In genomic region chr7:28748346-28748745, GRCh38 we compare ENCODE assay signal across 24 cellular contexts.
"Had no signal": no experiment of that assay in that cellular context is flagged by ENCODE, and none has a peak within 500 bp of the region (broad histone marks: within the 10 kb centered on the region; RNA-seq: fewer than 3 reads in every experiment).

No MANE protein-coding gene starts in this region.

- H3K27me3 Mint-ChIP-seq: activated T-helper 17 cell treated with anti-CD3 and anti-CD28 coated beads, Interleukin-2, amount 50 U/mL, for 72 hours; naive thymus-derived CD8-positive, alpha-beta T cell had no signal

- DNase-seq: activated CD4-positive, alpha-beta T cell treated with anti-CD3 and anti-CD28 coated beads for 36 hours; activated CD4-positive, alpha-beta T cell treated with anti-CD3 and anti-CD28 coated beads, Interleukin-2, amount 50 U/mL, for 4 hours; activated CD8-positive, alpha-beta memory T cell treated with anti-CD3 and anti-CD28 coated beads for 24 hours; activated CD8-positive, alpha-beta memory T cell treated with anti-CD3 and anti-CD28 coated beads, Interleukin-2, amount 50 U/mL, for 4 hours; activated T-cell treated with anti-CD3 and anti-CD28 coated beads, Interleukin-2, amount 50 U/mL, for 24 hours; kidney; lower lobe of right lung; naive thymus-derived CD8-positive, alpha-beta T cell; retina; spleen; stimulated activated CD4-positive, alpha-beta T cell treated with anti-CD3 and anti-CD28 coated beads, Interleukin-4, amount 100 ng/mL, for 24 hours; stimulated activated naive CD8-positive, alpha-beta T cell treated with anti-CD3 and anti-CD28 coated beads, Interleukin-15, Interleukin-2, amounts not matched to agents 100 U/mL and 50 U/mL, for 24 hours; T-helper 9 cell; transverse colon; uterus had no signal

- ATAC-seq: activated CD4-positive, alpha-beta T cell treated with anti-CD3 and anti-CD28 coated beads for 36 hours; activated naive CD4-positive, alpha-beta T cell treated with anti-CD3 and anti-CD28 coated beads, Interleukin-2, amount 50 U/mL, for 72 hours; activated T-helper 17 cell treated with anti-CD3 and anti-CD28 coated beads, Interleukin-2, amount 50 U/mL, for 72 hours; left lobe of liver; naive thymus-derived CD8-positive, alpha-beta T cell had no signal

- H3K4me3 ChIP-seq: ascending aorta, breast epithelium, coronary artery, lower lobe of right lung, spleen, transverse colon, uterus had no signal

- H3K27me3 ChIP-seq: ascending aorta, breast epithelium, spleen, transverse colon, uterus had no signal

- H3K9me3 ChIP-seq: ascending aorta, breast epithelium, lower lobe of right lung, spleen, transverse colon, uterus had no signal

- H3K4me1 Mint-ChIP-seq: activated CD4-positive, alpha-beta T cell treated with anti-CD3 and anti-CD28 coated beads for 36 hours; activated T-helper 17 cell treated with anti-CD3 and anti-CD28 coated beads, Interleukin-2, amount 50 U/mL, for 72 hours had no signal

- H3K4me3 Mint-ChIP-seq: activated CD4-positive, alpha-beta T cell treated with anti-CD3 and anti-CD28 coated beads for 36 hours; activated T-cell treated with anti-CD3 and anti-CD28 coated beads, Interleukin-2, amount 50 U/mL, for 24 hours; activated T-helper 17 cell treated with anti-CD3 and anti-CD28 coated beads, Interleukin-2, amount 50 U/mL, for 72 hours; naive thymus-derived CD8-positive, alpha-beta T cell; WTC11 had no signal

- H3K27ac Mint-ChIP-seq: activated CD4-positive, alpha-beta T cell treated with anti-CD3 and anti-CD28 coated beads for 36 hours; activated naive CD4-positive, alpha-beta T cell treated with anti-CD3 and anti-CD28 coated beads, Interleukin-2, amount 50 U/mL, for 72 hours; activated T-cell treated with anti-CD3 and anti-CD28 coated beads, Interleukin-2, amount 50 U/mL, for 24 hours; activated T-helper 17 cell treated with anti-CD3 and anti-CD28 coated beads, Interleukin-2, amount 50 U/mL, for 72 hours; progenitor cell of endocrine pancreas; WTC11 had no signal

- H3K27ac ChIP-seq: ascending aorta, breast epithelium, coronary artery, epithelial cell of prostate, lower lobe of right lung, spleen, transverse colon, uterus had no signal

- H3K36me3 ChIP-seq: ascending aorta, breast epithelium, lower lobe of right lung, spleen, transverse colon, uterus had no signal

- H3K36me3 Mint-ChIP-seq: activated naive CD4-positive, alpha-beta T cell treated with anti-CD3 and anti-CD28 coated beads, Interleukin-2, amount 50 U/mL, for 72 hours; naive thymus-derived CD8-positive, alpha-beta T cell; WTC11 had no signal

- H3K9me3 Mint-ChIP-seq: activated naive CD4-positive, alpha-beta T cell treated with anti-CD3 and anti-CD28 coated beads, Interleukin-2, amount 50 U/mL, for 72 hours; activated T-cell treated with anti-CD3 and anti-CD28 coated beads, Interleukin-2, amount 50 U/mL, for 24 hours; activated T-helper 17 cell treated with anti-CD3 and anti-CD28 coated beads, Interleukin-2, amount 50 U/mL, for 72 hours; naive thymus-derived CD8-positive, alpha-beta T cell had no signal

- H3K4me1 ChIP-seq: ascending aorta, breast epithelium, spleen, transverse colon, uterus had no signal
